ENCODE assay signal across 9 cellular contexts in genomic region chr10:102225646-102226541, GRCh38. TPM values are rescaled to one million over a fixed set of nuclear protein-coding genes. Genes with fewer than 3 reads are reported as not detected.
DNase-seq lines count a peak whose midpoint lies in the region; ATAC-seq and TF ChIP-seq lines count a peak whose summit lies in the region.
"Had no signal": no experiment of that assay in that cellular context is flagged by ENCODE, and none has a peak within 500 bp of the region (broad histone marks: within the 10 kb centered on the region; RNA-seq: fewer than 3 reads in every experiment).

ELOVL3 (plus strand) TSS chr10:102226299; CDS start chr10:102226549, 250 bp downstream.

- H3K27me3 Mint-ChIP-seq in CD8-positive, alpha-beta T cell (ENCODE audit: low read depth) = peaks cover 47% of the 10 kb centered on the region

- CTCF ChIA-PET in CD8-positive, alpha-beta T cell (lab: Charles Lee) = interaction anchor here (0.7 to 14.3 kb wide), 5 partner anchors 124 to 439 kb away, joined by 3 to 375 read pairs (median 3); no protein-coding TSS in a partner anchor

- no peaks in the 10 kb centered on the region for H3K9me3 ChIP-seq in CD8-positive, alpha-beta T cell (ENCODE audit: low read length)
- H3K9me3 ChIP-seq in HUES6 (ENCODE audit: control insufficient read depth, insufficient read depth, low read depth, low read length) = no peaks in the 10 kb centered on the region

- H3K27me3 ChIP-seq in CD8-positive, alpha-beta T cell (ENCODE audit: insufficient read depth, low read length) = peaks cover 14% of the 10 kb centered on the region
- H3K27me3 ChIP-seq in HUES6 (ENCODE audit: control insufficient read depth, insufficient read depth, low read length) = peaks cover 73% of the 10 kb centered on the region

- ATAC-seq in CD8-positive, alpha-beta T cell = peak; percentile 89
- peak; percentile 80 for ATAC-seq in GM21423 (IDR thresholded peaks at IDR 0.05; ENCODE audit: unreplicated experiment)
- peak; percentile 85 to 89 for ATAC-seq in activated naive CD4-positive, alpha-beta T cell treated with anti-CD3 and anti-CD28 coated beads, Interleukin-2, amount 50 U/mL, for 72 hours

- intact Hi-C loops in CD8-positive, alpha-beta T cell (cut with DNase I, micrococcal nuclease) = loop anchor here in 1 of 2 experiments (1.0 kb wide), 1 partner anchor 276 kb away; the partner anchor contains the start of gene ACTR1A

- peaks cover 19% of the 10 kb centered on the region for H3K4me1 ChIP-seq in CD8-positive, alpha-beta T cell (ENCODE audit: insufficient read depth, low read length)
- peaks cover 10% of the 10 kb centered on the region; the same call in 1 of the 2 replicates for H3K4me1 ChIP-seq in HUES6 (ENCODE audit: control insufficient read depth, insufficient read depth, low read length)

- no peaks in the 10 kb centered on the region for H3K36me3 Mint-ChIP-seq in CD8-positive, alpha-beta T cell
- no peaks in the 10 kb centered on the region for H3K36me3 Mint-ChIP-seq in activated naive CD4-positive, alpha-beta T cell treated with anti-CD3 and anti-CD28 coated beads, Interleukin-2, amount 50 U/mL, for 72 hours

- in situ Hi-C loops in SK-MEL-5 (cut with HindIII; ENCODE audit: low pct_unique_long_range_greater_than_20kb, low sequenced_read_pairs) = no loop called here

- peak within 1 kb of the TSS; percentile 40 for H3K4me3 ChIP-seq in CD8-positive, alpha-beta T cell (ENCODE audit: low read depth, low read length)
- H3K4me3 ChIP-seq in HUES6 (ENCODE audit: low read depth, low read length) = peak within 1 kb of the TSS; percentile 53

- H3K36me3 ChIP-seq in CD8-positive, alpha-beta T cell (ENCODE audit: insufficient read depth, low read length) = no peaks in the 10 kb centered on the region
- H3K36me3 ChIP-seq in HUES6 (ENCODE audit: control insufficient read depth, insufficient read depth, low read length) = no peaks in the 10 kb centered on the region

- H3K4me1 Mint-ChIP-seq in CD8-positive, alpha-beta T cell (ENCODE audit: low read depth) = peaks cover 19% of the 10 kb centered on the region

- H3K4me3 Mint-ChIP-seq in CD8-positive, alpha-beta T cell = peak within 1 kb of the TSS; percentile 66

- TF ChIP-seq CTCF in CD8-positive, alpha-beta T cell (IDR thresholded peaks at IDR 0.05) = no peak

- H3K27ac Mint-ChIP-seq in CD8-positive, alpha-beta T cell = peak within 1 kb of the TSS; percentile 60
- H3K27ac Mint-ChIP-seq in activated naive CD4-positive, alpha-beta T cell treated with anti-CD3 and anti-CD28 coated beads, Interleukin-2, amount 50 U/mL, for 72 hours = peak within 1 kb of the TSS in 1 of 2 donors; percentile 87

- POLR2A ChIA-PET in CD8-positive, alpha-beta T cell (lab: Charles Lee) = interaction anchor here (0.7 kb wide), 1 partner anchor 27 kb away, joined by 3 read pairs; no protein-coding TSS in a partner anchor

- no peak within 1 kb of the TSS for H3K27ac ChIP-seq in CD8-positive, alpha-beta T cell (ENCODE audit: low read depth, low read length)
- H3K27ac ChIP-seq in HUES6 (ENCODE audit: low read depth, low read length) = no peak within 1 kb of the TSS
- H3K27ac ChIP-seq: VCaP had no signal

- H3K9me3 Mint-ChIP-seq in CD8-positive, alpha-beta T cell = no peaks in the 10 kb centered on the region
- H3K9me3 Mint-ChIP-seq in activated naive CD4-positive, alpha-beta T cell treated with anti-CD3 and anti-CD28 coated beads, Interleukin-2, amount 50 U/mL, for 72 hours = no peaks in the 10 kb centered on the region

- DNase-seq in CD8-positive, alpha-beta T cell = peak; percentile 61 to 86 (median 82)
- DNase-seq in SK-MEL-5 (ENCODE audit: low read depth, low spot score) = peak; percentile 90
- DNase-seq in activated naive CD4-positive, alpha-beta T cell treated with anti-CD3 and anti-CD28 coated beads, Interleukin-2, amount 50 U/mL, for 72 hours (ENCODE audit: low spot score in 2 of 2) = peak; percentile 82
- DNase-seq in globus pallidus (ENCODE audit: low spot score) = peak; percentile 89
- peak; percentile 80 for DNase-seq in occipital lobe (lab: John Stamatoyannopoulos, UW)
- peak; percentile 90 for DNase-seq in superior temporal gyrus (ENCODE audit: extremely low spot score)

- H3K9ac ChIP-seq in HUES6 (ENCODE audit: low read length) = no peak within 1 kb of the TSS

RNA-seq across cellular contexts. Expression of gene ELOVL3, which starts in this region (rescaled TPM):
- not detected for total RNA-seq in CD8-positive, alpha-beta T cell
- total RNA-seq in SK-MEL-5 (2014; rRNA removed; shearing (Covaris generic)) = 0.58 and 0.69 TPM in 2 replicates
- polyA plus RNA-seq in SK-MEL-5 (2015; cell fraction: cytosol; rRNA removed) = 0.22 and 1.1 TPM in 2 replicates
- polyA plus RNA-seq in SK-MEL-5 (2015; cell fraction: nucleus; rRNA removed) = 0.38 and 1.7 TPM in 2 replicates
- under 1 TPM in 1 of 2 donors, not detected in 1; 0.50 TPM for total RNA-seq in activated naive CD4-positive, alpha-beta T cell treated with anti-CD3 and anti-CD28 coated beads, Interleukin-2, amount 50 U/mL, for 72 hours
- total RNA-seq in occipital lobe = 0.16 TPM

Comparison
In these comparisons a context has a peak if more than half of its experiments do, and no peak if none do; other contexts are left out.
1. Peak in DNase-seq, ATAC-seq and H3K4me3 ChIP-seq in CD8-positive, alpha-beta T cell; RNA of the gene not detected or under 1 TPM.
2. Peak in DNase-seq and ATAC-seq in activated naive CD4-positive, alpha-beta T cell treated with anti-CD3 and anti-CD28 coated beads, Interleukin-2, amount 50 U/mL, for 72 hours; RNA of the gene not detected or under 1 TPM.
3. Peak in DNase-seq in occipital lobe; RNA of the gene not detected or under 1 TPM.